Comparison of ENCODE assay signal across 18 cellular contexts in the genomic region with DNA sequence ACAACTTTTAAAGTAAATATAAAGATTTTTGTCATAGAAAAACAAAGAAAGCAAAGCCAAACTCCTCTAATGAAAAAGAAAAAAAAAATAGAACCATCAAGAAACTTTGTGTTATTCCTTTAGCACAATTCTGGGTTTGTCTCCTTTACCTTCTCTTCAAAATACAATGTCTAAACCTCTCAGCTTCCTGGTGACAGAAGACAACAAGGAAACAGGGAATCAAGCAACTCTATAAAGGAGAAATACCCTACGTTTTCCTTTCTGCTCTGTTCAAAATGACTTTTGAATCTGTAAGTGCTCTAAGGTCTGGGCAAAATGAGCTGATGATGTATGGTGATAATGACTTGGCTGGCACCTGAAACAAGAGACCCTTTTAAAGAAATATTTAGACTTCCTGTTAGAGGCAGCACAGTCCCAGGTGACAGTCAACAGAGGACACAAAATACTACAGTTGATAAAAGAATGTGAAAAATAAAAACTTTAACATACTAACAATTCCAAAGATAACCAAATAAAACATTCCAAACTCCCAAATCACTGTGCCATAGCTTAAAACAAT.
DNase-seq lines count a peak whose midpoint lies in the region; ATAC-seq and TF ChIP-seq lines count a peak whose summit lies in the region.
"Had no signal": no experiment of that assay in that cellular context is flagged by ENCODE, and none has a peak within 500 bp of the region (broad histone marks: within the 10 kb centered on the region; RNA-seq: fewer than 3 reads in every experiment).

No MANE protein-coding gene starts in this region.

- CTCF ChIA-PET in CD8-positive, alpha-beta memory T cell (lab: Charles Lee): interaction anchor here (0.7 to 1.5 kb wide), 2 partner anchors 24 kb away, joined by 3 to 4 read pairs; no protein-coding TSS in a partner anchor

- WGBS in H9 (ENCODE audit: extremely low coverage, insufficient read length, low lambda C conversion rate): no CpG with 5 or more reads among the region's 1 CpG
- 78% methylated on average over 1 of the region's 1 CpG; no CpG with 5 or more reads in 1 of the 2 experiments for WGBS in endodermal cell (ENCODE audit: insufficient coverage in 1 of 2, insufficient read length in 1 of 2), 2 experiments

- no peak overlapping the region for H3T11ph ChIP-seq in H9 (ENCODE audit: low read length)

- H3K4me1 Mint-ChIP-seq in CD8-positive, alpha-beta memory T cell: peaks cover 46 to 64% (median 63%) of the 10 kb centered on the region in 3 donors
- H3K4me1 Mint-ChIP-seq in H9 (peaks cover 9 to 14% of the 10 kb centered on the region in 2 experiments), T-helper 17 cell (peaks cover 36% of the 10 kb centered on the region), endodermal cell (peaks cover 14% of the 10 kb centered on the region)

- no peaks in the 10 kb centered on the region for H3K36me3 ChIP-seq in CD8-positive, alpha-beta memory T cell (ENCODE audit: insufficient read depth, low read length)
- H3K36me3 ChIP-seq in endodermal cell (ENCODE audit: control insufficient read depth, insufficient read depth, low read length): peaks cover 19% of the 10 kb centered on the region
- H3K36me3 ChIP-seq: BE2C, vagina had no signal

- no peak overlapping the region for H3K4me3 ChIP-seq in CD8-positive, alpha-beta memory T cell (ENCODE audit: low read length)
- H3K4me3 ChIP-seq in endodermal cell (ENCODE audit: low read length): no peak overlapping the region
- H3K4me3 ChIP-seq: hepatocyte, SJSA1, vagina had no signal

- DNase-seq in CD8-positive, alpha-beta memory T cell: no peak
- no peak for DNase-seq in H9
- DNase-seq in T-helper 17 cell: no peak
- no peak for DNase-seq in endodermal cell
- DNase-seq in head of caudate nucleus: no peak
- no peak for DNase-seq in SKM-1 treated with dmso at 0.1 percent for 144 hours (lab: John Stamatoyannopoulos, UW; ENCODE audit: unreplicated experiment)
- DNase-seq: activated CD8-positive, alpha-beta memory T cell treated with anti-CD3 and anti-CD28 coated beads, Interleukin-2, amount 50 U/mL, for 48 hours; anterior cingulate cortex; BE2C; cortex of kidney; DMS79 treated with DMSO at 0.1 percent for 48 hours; H7; NCI-H446 had no signal

- H3K36me3 Mint-ChIP-seq in CD8-positive, alpha-beta memory T cell: peaks cover 6 to 11% (median 7%) of the 10 kb centered on the region in 3 donors
- H3K36me3 Mint-ChIP-seq in H9 (ENCODE audit: insufficient read depth in 1 of 3, low read depth in 3 of 3): peaks cover 0 to 9% (median 0%) of the 10 kb centered on the region in 3 experiments; a peak in 1 of 7 replicates
- H3K36me3 Mint-ChIP-seq in T-helper 17 cell (ENCODE audit: low read depth): no peaks in the 10 kb centered on the region
- H3K36me3 Mint-ChIP-seq in endodermal cell (ENCODE audit: low read depth): peaks cover 22% of the 10 kb centered on the region

- no peak overlapping the region for H2BK12ac ChIP-seq in H9 (ENCODE audit: insufficient read length, low read depth, low read length)

- H3K4me1 ChIP-seq in CD8-positive, alpha-beta memory T cell (ENCODE audit: insufficient read depth, low read length): peaks cover 26% of the 10 kb centered on the region
- H3K4me1 ChIP-seq in H9 (ENCODE audit: insufficient read depth, low read length) (no peaks in the 10 kb centered on the region), endodermal cell (ENCODE audit: control insufficient read depth, insufficient read depth, low read length) (no peaks in the 10 kb centered on the region)
- H3K4me1 ChIP-seq: vagina had no signal

- no peak overlapping the region for H3K56ac ChIP-seq in H9 (ENCODE audit: insufficient read length, low read depth, low read length)

- H3K4ac ChIP-seq in H9 (ENCODE audit: low read depth, low read length): no peak overlapping the region

- H3K79me1 ChIP-seq in H9 (ENCODE audit: insufficient read depth, low read depth, low read length, poor library complexity, severe bottlenecking): no peaks in the 10 kb centered on the region

- no peaks in the 10 kb centered on the region for H4K20me1 ChIP-seq in H9 (ENCODE audit: control insufficient read depth, insufficient read depth, insufficient read length)

- TF ChIP-seq CTCF in H9 (conservative IDR thresholded peaks at IDR 0.05) (no peak), endodermal cell (conservative IDR thresholded peaks at IDR 0.05) (no peak)

- POLR2A ChIA-PET in CD8-positive, alpha-beta memory T cell (lab: Charles Lee): no interaction called here

- intact Hi-C loops in head of caudate nucleus (cut with DNase I): no loop called here

- peak; percentile 37 for ATAC-seq in T-helper 17 cell
- ATAC-seq in HG02938 (IDR thresholded peaks at IDR 0.05; ENCODE audit: unreplicated experiment): no peak
- ATAC-seq: esophagus mucosa had no signal

- H3K23ac ChIP-seq in H9 (ENCODE audit: insufficient read length, low read depth, low read length): no peak overlapping the region

- H3K4me3 Mint-ChIP-seq in CD8-positive, alpha-beta memory T cell: peak overlapping the region in 5 of 7 donors; percentile 1 to 27 (median 9)
- H3K4me3 Mint-ChIP-seq in H9: no peak overlapping the region
- no peak overlapping the region for H3K4me3 Mint-ChIP-seq in T-helper 17 cell
- no peak overlapping the region for H3K4me3 Mint-ChIP-seq in endodermal cell

- H3K27me3 Mint-ChIP-seq in CD8-positive, alpha-beta memory T cell: no peaks in the 10 kb centered on the region
- H3K27me3 Mint-ChIP-seq in H9 (ENCODE audit: low read depth): no peaks in the 10 kb centered on the region
- no peaks in the 10 kb centered on the region for H3K27me3 Mint-ChIP-seq in T-helper 17 cell
- no peaks in the 10 kb centered on the region for H3K27me3 Mint-ChIP-seq in endodermal cell (ENCODE audit: insufficient read depth)

- no peak overlapping the region for H3K27ac ChIP-seq in CD8-positive, alpha-beta memory T cell (ENCODE audit: low read depth, low read length)
- H3K27ac ChIP-seq in H9 (ENCODE audit: insufficient read length, low read depth, low read length) (no peak overlapping the region), endodermal cell (ENCODE audit: low read depth, low read length) (no peak overlapping the region)
- H3K27ac ChIP-seq: hepatocyte, SJSA1, vagina had no signal

- H2BK5ac ChIP-seq in H9 (ENCODE audit: insufficient read length, low read length): no peak overlapping the region

- H3K79me2 ChIP-seq in H9 (ENCODE audit: insufficient read depth, low read length): no peaks in the 10 kb centered on the region
- H3K79me2 ChIP-seq: hepatocyte had no signal

- no peak overlapping the region for H2AK5ac ChIP-seq in H9 (ENCODE audit: insufficient read length, low read length)

- H3K27me3 ChIP-seq in CD8-positive, alpha-beta memory T cell (ENCODE audit: insufficient read depth, low read length, poor library complexity, severe bottlenecking): no peaks in the 10 kb centered on the region
- H3K27me3 ChIP-seq in H9 (ENCODE audit: insufficient read depth, low read length) (no peaks in the 10 kb centered on the region), endodermal cell (ENCODE audit: control insufficient read depth, insufficient read depth, low read length, poor library complexity, severe bottlenecking) (no peaks in the 10 kb centered on the region)
- H3K27me3 ChIP-seq: BE2C, hepatocyte, SJSA1, vagina had no signal

- no peak overlapping the region for H4K91ac ChIP-seq in H9 (ENCODE audit: insufficient read length, low read depth, low read length)

- H3K9me3 ChIP-seq in CD8-positive, alpha-beta memory T cell (ENCODE audit: low read length): no peaks in the 10 kb centered on the region
- H3K9me3 ChIP-seq in H9 (ENCODE audit: control insufficient read depth, low read depth, low read length) (no peaks in the 10 kb centered on the region), T-helper 17 cell (ENCODE audit: control insufficient read depth, low read length, poor library complexity, severe bottlenecking) (no peaks in the 10 kb centered on the region), endodermal cell (ENCODE audit: control insufficient read depth, low read length) (no peaks in the 10 kb centered on the region)
- H3K9me3 ChIP-seq: BE2C, SJSA1, vagina had no signal

- H3K14ac ChIP-seq in H9 (ENCODE audit: insufficient read depth, low read length): no peak overlapping the region

- no peak overlapping the region for H2BK120ac ChIP-seq in H9 (ENCODE audit: low read depth, low read length, poor library complexity, severe bottlenecking)

- peak overlapping the region in 6 of 8 donors; percentile 2 to 73 (median 34) for H3K27ac Mint-ChIP-seq in CD8-positive, alpha-beta memory T cell
- peak overlapping the region; percentile 4 to 89 (median 69); a peak in 3 of 7 replicates for H3K27ac Mint-ChIP-seq in H9
- peak overlapping the region; percentile 71 for H3K27ac Mint-ChIP-seq in T-helper 17 cell
- H3K27ac Mint-ChIP-seq in endodermal cell: peak overlapping the region; percentile 53

- no peak overlapping the region for H3K4me2 ChIP-seq in H9 (ENCODE audit: insufficient read depth, insufficient read length, low read length)
- H3K4me2 ChIP-seq: hepatocyte had no signal

- no peak overlapping the region for H3K18ac ChIP-seq in H9 (ENCODE audit: insufficient read length, low read depth, low read length)

- no peaks in the 10 kb centered on the region for H3K9me3 Mint-ChIP-seq in CD8-positive, alpha-beta memory T cell
- no peaks in the 10 kb centered on the region for H3K9me3 Mint-ChIP-seq in H9
- H3K9me3 Mint-ChIP-seq in endodermal cell: no peaks in the 10 kb centered on the region

- no peak overlapping the region for H4K5ac ChIP-seq in H9 (ENCODE audit: insufficient read length, low read depth, low read length)

- H2AFZ ChIP-seq in H9 (ENCODE audit: low read length): no peak overlapping the region
- H2AFZ ChIP-seq: hepatocyte had no signal

- H3K23me2 ChIP-seq in H9 (ENCODE audit: insufficient read length, low read depth, low read length, poor library complexity, severe bottlenecking): no peaks in the 10 kb centered on the region

- H3K9ac ChIP-seq in H9 (ENCODE audit: extremely low read depth, insufficient read length, low read length): no peak overlapping the region
- no peak overlapping the region for H3K9ac ChIP-seq in endodermal cell (ENCODE audit: extremely low read depth, low read length, poor library complexity, severe bottlenecking)

- no peak overlapping the region for H2BK20ac ChIP-seq in H9 (ENCODE audit: low read depth, low read length, poor library complexity, severe bottlenecking)

- no peak overlapping the region for H4K8ac ChIP-seq in H9 (replicated peaks; ENCODE audit: insufficient read length, low read depth, low read length)

- H2BK15ac ChIP-seq in H9 (ENCODE audit: low read depth, low read length): no peak overlapping the region

Comparison
In these comparisons a context has a peak if more than half of its experiments do, and no peak if none do; other contexts are left out.
1. H3K4me3 Mint-ChIP-seq: peak in CD8-positive, alpha-beta memory T cell (5 of 7); none in H9 (0 of 2), T-helper 17 cell (single experiment) and endodermal cell (single experiment).
2. Peak in every context shown above with its lines, with median percentiles within 50 percentile points of each other: H3K27ac Mint-ChIP-seq.